ENCODE assay signal across 8 cellular contexts in the genomic region with DNA sequence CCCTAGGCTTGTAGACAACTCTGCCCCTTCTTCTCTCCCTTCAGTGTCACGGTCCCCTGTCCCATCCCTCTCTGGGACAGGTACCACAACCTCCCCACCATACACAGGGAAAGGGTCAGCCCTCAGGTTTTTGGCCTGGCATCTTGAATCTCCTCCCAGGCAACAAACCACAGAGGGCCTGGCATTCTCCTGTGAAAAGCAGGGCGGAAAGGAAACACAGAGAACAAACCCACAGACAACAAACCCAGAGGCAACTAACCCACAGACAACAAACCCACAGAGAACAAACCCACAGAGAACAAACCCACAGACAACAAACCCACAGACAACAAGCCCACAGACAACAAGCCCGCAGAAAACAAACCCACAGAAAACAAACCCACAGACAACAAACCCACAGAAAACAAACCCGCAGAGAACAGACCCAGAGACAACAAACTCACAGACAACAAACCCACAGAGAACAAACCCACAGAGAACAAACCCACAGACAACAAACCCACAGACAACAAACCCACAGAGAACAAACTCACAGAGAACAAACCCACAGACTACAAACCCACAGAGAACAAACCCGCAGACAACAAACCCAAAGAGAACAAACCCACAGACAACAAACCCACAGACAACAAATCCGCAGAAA.
A peak's percentile ranks its signal among the peaks of the same experiment; 100 is the strongest.
DNase-seq lines count a peak whose midpoint lies in the region; ATAC-seq and TF ChIP-seq lines count a peak whose summit lies in the region.
"Not testable (repeated sequence)": the region's sequence is repeated elsewhere in the genome, so short reads cannot be mapped to it uniquely, and the experiment has no call there.

No MANE protein-coding gene starts in this region.

- H3K4me1 Mint-ChIP-seq in CD4-positive, alpha-beta T cell (ENCODE audit: low read depth); activated naive CD4-positive, alpha-beta T cell treated with anti-CD3 and anti-CD28 coated beads, Interleukin-2, amount 50 U/mL, for 24 hours; dendritic cell treated with granulocyte-macrophage colony-stimulating factor and Interleukin-4, amounts not matched to agents 40 ng/mL and 50 ng/mL, for 4 days (ENCODE audit: low read depth); naive thymus-derived CD4-positive, alpha-beta T cell: not testable (repeated sequence)

- H3K9me3 ChIP-seq in CD4-positive, alpha-beta T cell (ENCODE audit: control insufficient read depth, low read length); naive thymus-derived CD4-positive, alpha-beta T cell (ENCODE audit: control insufficient read depth in 2 of 3, low read length in 3 of 3): not testable (repeated sequence)

- H3K9me3 Mint-ChIP-seq in CD4-positive, alpha-beta T cell; activated naive CD4-positive, alpha-beta T cell treated with anti-CD3 and anti-CD28 coated beads, Interleukin-2, amount 50 U/mL, for 24 hours; dendritic cell treated with granulocyte-macrophage colony-stimulating factor and Interleukin-4, amounts not matched to agents 40 ng/mL and 50 ng/mL, for 4 days; naive thymus-derived CD4-positive, alpha-beta T cell: not testable (repeated sequence)

- not testable (repeated sequence) for H3K4me3 ChIP-seq in naive thymus-derived CD4-positive, alpha-beta T cell (ENCODE audit: low read length)

- H3K27me3 ChIP-seq in CD4-positive, alpha-beta T cell (ENCODE audit: control insufficient read depth, insufficient read depth, low read length); naive thymus-derived CD4-positive, alpha-beta T cell (ENCODE audit: control insufficient read depth in 2 of 2, insufficient read depth in 2 of 2, low read length in 2 of 2): not testable (repeated sequence)

- H3K27ac Mint-ChIP-seq in CD4-positive, alpha-beta T cell, result peak overlapping the region; percentile 86
- peak overlapping the region; percentile 81 for H3K27ac Mint-ChIP-seq in activated naive CD4-positive, alpha-beta T cell treated with anti-CD3 and anti-CD28 coated beads, Interleukin-2, amount 50 U/mL, for 24 hours
- H3K27ac Mint-ChIP-seq in dendritic cell treated with granulocyte-macrophage colony-stimulating factor and Interleukin-4, amounts not matched to agents 40 ng/mL and 50 ng/mL, for 4 days, result peak overlapping the region; percentile 75
- H3K27ac Mint-ChIP-seq in naive thymus-derived CD4-positive, alpha-beta T cell, result peak overlapping the region; percentile 19 to 88 (median 72)

- H3K4me3 Mint-ChIP-seq in CD4-positive, alpha-beta T cell, result peak overlapping the region; percentile 39
- peak overlapping the region; percentile 36 for H3K4me3 Mint-ChIP-seq in activated naive CD4-positive, alpha-beta T cell treated with anti-CD3 and anti-CD28 coated beads, Interleukin-2, amount 50 U/mL, for 24 hours
- not testable (repeated sequence) for H3K4me3 Mint-ChIP-seq in dendritic cell treated with granulocyte-macrophage colony-stimulating factor and Interleukin-4, amounts not matched to agents 40 ng/mL and 50 ng/mL, for 4 days
- H3K4me3 Mint-ChIP-seq in naive thymus-derived CD4-positive, alpha-beta T cell, result peak overlapping the region in 8 of 10 donors; percentile 1 to 48 (median 12)

- not testable (repeated sequence) for TF ChIP-seq CTCF in CD4-positive, alpha-beta T cell (IDR thresholded peaks at IDR 0.05)

- not testable (repeated sequence) for H3K4me1 ChIP-seq in naive thymus-derived CD4-positive, alpha-beta T cell (ENCODE audit: control insufficient read depth in 2 of 2, insufficient read depth in 2 of 2, low read length in 2 of 2)

- peak in 4 of 10 experiments; percentile 4 to 17 (median 6) for DNase-seq in CD4-positive, alpha-beta T cell
- DNase-seq in SW480 (ENCODE audit: low spot score), result peak; percentile 5
- peak; percentile 0 for DNase-seq in activated CD4-positive, alpha-beta T cell treated with anti-CD3 and anti-CD28 coated beads, Interleukin-2, amount 50 U/mL, for 1 hour
- DNase-seq in activated T-cell treated with anti-CD3 and anti-CD28 coated beads, Interleukin-2, amount 50 U/mL, for 48 hours, result peak; percentile 27 to 43
- peak in 6 of 9 donors; percentile 4 to 25 (median 16) for DNase-seq in naive thymus-derived CD4-positive, alpha-beta T cell
- peak; percentile 1 for DNase-seq in stimulated activated naive CD8-positive, alpha-beta T cell treated with anti-CD3 and anti-CD28 coated beads, Interleukin-15, Interleukin-2, amounts not matched to agents 100 U/mL and 50 U/mL, for 24 hours

- not testable (repeated sequence) for ATAC-seq in CD4-positive, alpha-beta T cell (ENCODE audit: poor library complexity); naive thymus-derived CD4-positive, alpha-beta T cell; stimulated activated naive CD8-positive, alpha-beta T cell treated with anti-CD3 and anti-CD28 coated beads, Interleukin-15, Interleukin-2, amounts not matched to agents 100 U/mL and 50 U/mL, for 24 hours

- H3K27me3 Mint-ChIP-seq in CD4-positive, alpha-beta T cell; activated naive CD4-positive, alpha-beta T cell treated with anti-CD3 and anti-CD28 coated beads, Interleukin-2, amount 50 U/mL, for 24 hours; dendritic cell treated with granulocyte-macrophage colony-stimulating factor and Interleukin-4, amounts not matched to agents 40 ng/mL and 50 ng/mL, for 4 days; naive thymus-derived CD4-positive, alpha-beta T cell: not testable (repeated sequence)

- H3K36me3 Mint-ChIP-seq in CD4-positive, alpha-beta T cell (ENCODE audit: low read depth); activated naive CD4-positive, alpha-beta T cell treated with anti-CD3 and anti-CD28 coated beads, Interleukin-2, amount 50 U/mL, for 24 hours; dendritic cell treated with granulocyte-macrophage colony-stimulating factor and Interleukin-4, amounts not matched to agents 40 ng/mL and 50 ng/mL, for 4 days (ENCODE audit: low read depth); naive thymus-derived CD4-positive, alpha-beta T cell: not testable (repeated sequence)

- intact Hi-C loops in CD4-positive, alpha-beta T cell (cut with DNase I, micrococcal nuclease); dendritic cell treated with granulocyte-macrophage colony-stimulating factor and Interleukin-4, amounts not matched to agents 40 ng/mL and 50 ng/mL, for 4 days (cut with micrococcal nuclease); naive thymus-derived CD4-positive, alpha-beta T cell (cut with micrococcal nuclease): not testable (repeated sequence)

- H3K27ac ChIP-seq in CD4-positive, alpha-beta T cell (ENCODE audit: low read depth, low read length); naive thymus-derived CD4-positive, alpha-beta T cell (ENCODE audit: low read depth, low read length): not testable (repeated sequence)

- CTCF ChIA-PET in CD4-positive, alpha-beta T cell (lab: Charles Lee); naive thymus-derived CD4-positive, alpha-beta T cell (lab: Charles Lee): not testable (repeated sequence)

- not testable (repeated sequence) for H3K36me3 ChIP-seq in naive thymus-derived CD4-positive, alpha-beta T cell (ENCODE audit: control insufficient read depth in 2 of 3, insufficient read depth in 3 of 3, low read length in 3 of 3)

- POLR2A ChIA-PET in CD4-positive, alpha-beta T cell (lab: Charles Lee); naive thymus-derived CD4-positive, alpha-beta T cell (lab: Charles Lee): not testable (repeated sequence)
